1 cellular context compared by ENCODE assay signal in the genomic region with DNA sequence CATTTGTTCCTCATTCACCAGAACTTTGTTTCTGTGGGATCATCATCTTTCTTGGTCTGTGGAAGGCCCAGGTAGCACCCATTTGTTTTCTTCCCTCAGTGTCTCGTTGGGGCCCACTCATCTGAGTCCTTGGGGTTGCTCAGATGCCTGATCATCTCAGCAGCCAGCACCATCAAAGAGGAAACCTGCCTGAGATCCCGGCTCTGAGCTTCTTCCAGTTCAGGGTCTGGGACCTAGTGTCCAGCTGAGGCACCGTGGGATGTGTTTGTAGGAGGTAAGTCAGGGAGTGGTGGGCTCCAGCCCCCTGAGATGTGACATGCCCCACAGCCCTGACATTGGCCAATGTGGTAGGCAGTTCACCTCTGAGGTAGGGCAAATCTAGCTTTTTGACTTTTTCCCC.
TF ChIP-seq lines count a peak whose summit lies in the region.

No MANE protein-coding gene starts in this region.

TF ChIP-seq in SK-N-SH, 30 proteins besides CTCF, POLR2A, EP300 and RAD21 (continued from another document):
- TF ChIP-seq, protein P1, sequence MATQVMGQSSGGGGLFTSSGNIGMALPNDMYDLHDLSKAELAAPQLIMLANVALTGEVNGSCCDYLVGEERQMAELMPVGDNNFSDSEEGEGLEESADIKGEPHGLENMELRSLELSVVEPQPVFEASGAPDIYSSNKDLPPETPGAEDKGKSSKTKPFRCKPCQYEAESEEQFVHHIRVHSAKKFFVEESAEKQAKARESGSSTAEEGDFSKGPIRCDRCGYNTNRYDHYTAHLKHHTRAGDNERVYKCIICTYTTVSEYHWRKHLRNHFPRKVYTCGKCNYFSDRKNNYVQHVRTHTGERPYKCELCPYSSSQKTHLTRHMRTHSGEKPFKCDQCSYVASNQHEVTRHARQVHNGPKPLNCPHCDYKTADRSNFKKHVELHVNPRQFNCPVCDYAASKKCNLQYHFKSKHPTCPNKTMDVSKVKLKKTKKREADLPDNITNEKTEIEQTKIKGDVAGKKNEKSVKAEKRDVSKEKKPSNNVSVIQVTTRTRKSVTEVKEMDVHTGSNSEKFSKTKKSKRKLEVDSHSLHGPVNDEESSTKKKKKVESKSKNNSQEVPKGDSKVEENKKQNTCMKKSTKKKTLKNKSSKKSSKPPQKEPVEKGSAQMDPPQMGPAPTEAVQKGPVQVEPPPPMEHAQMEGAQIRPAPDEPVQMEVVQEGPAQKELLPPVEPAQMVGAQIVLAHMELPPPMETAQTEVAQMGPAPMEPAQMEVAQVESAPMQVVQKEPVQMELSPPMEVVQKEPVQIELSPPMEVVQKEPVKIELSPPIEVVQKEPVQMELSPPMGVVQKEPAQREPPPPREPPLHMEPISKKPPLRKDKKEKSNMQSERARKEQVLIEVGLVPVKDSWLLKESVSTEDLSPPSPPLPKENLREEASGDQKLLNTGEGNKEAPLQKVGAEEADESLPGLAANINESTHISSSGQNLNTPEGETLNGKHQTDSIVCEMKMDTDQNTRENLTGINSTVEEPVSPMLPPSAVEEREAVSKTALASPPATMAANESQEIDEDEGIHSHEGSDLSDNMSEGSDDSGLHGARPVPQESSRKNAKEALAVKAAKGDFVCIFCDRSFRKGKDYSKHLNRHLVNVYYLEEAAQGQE (IDR thresholded peaks at IDR 0.05; ENCODE audit: low read depth, low read length) = no peak
- TF ChIP-seq TEAD4 (IDR thresholded peaks at IDR 0.05; ENCODE audit: borderline replicate concordance, insufficient read depth) (no peak), FOXM1 (IDR thresholded peaks at IDR 0.05; ENCODE audit: low read depth) (no peak), JUND (IDR thresholded peaks at IDR 0.05) (no peak), SIN3A (IDR thresholded peaks at IDR 0.05; ENCODE audit: borderline replicate concordance, low read depth, low read length) (no peak), FOXJ3 (CRISPR knock-in tag; IDR thresholded peaks at IDR 0.05) (no peak), TCF12 (IDR thresholded peaks at IDR 0.05) (no peak), NFIC (IDR thresholded peaks at IDR 0.05; ENCODE audit: borderline replicate concordance) (no peak), CHD2 (IDR thresholded peaks at IDR 0.05; ENCODE audit: low read length, partially characterized antibody) (no peak), MXI1 (IDR thresholded peaks at IDR 0.05; ENCODE audit: low read depth, low read length) (no peak)
- TF ChIP-seq, protein P2, sequence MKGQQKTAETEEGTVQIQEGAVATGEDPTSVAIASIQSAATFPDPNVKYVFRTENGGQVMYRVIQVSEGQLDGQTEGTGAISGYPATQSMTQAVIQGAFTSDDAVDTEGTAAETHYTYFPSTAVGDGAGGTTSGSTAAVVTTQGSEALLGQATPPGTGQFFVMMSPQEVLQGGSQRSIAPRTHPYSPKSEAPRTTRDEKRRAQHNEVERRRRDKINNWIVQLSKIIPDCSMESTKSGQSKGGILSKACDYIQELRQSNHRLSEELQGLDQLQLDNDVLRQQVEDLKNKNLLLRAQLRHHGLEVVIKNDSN (IDR thresholded peaks at IDR 0.05; ENCODE audit: borderline replicate concordance, low read depth) = no peak
- TF ChIP-seq, protein P3, sequence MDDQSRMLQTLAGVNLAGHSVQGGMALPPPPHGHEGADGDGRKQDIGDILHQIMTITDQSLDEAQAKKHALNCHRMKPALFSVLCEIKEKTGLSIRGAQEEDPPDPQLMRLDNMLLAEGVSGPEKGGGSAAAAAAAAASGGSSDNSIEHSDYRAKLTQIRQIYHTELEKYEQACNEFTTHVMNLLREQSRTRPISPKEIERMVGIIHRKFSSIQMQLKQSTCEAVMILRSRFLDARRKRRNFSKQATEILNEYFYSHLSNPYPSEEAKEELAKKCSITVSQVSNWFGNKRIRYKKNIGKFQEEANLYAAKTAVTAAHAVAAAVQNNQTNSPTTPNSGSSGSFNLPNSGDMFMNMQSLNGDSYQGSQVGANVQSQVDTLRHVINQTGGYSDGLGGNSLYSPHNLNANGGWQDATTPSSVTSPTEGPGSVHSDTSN (IDR thresholded peaks at IDR 0.05) = no peak
- TF ChIP-seq, protein P4, sequence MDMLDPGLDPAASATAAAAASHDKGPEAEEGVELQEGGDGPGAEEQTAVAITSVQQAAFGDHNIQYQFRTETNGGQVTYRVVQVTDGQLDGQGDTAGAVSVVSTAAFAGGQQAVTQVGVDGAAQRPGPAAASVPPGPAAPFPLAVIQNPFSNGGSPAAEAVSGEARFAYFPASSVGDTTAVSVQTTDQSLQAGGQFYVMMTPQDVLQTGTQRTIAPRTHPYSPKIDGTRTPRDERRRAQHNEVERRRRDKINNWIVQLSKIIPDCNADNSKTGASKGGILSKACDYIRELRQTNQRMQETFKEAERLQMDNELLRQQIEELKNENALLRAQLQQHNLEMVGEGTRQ (IDR thresholded peaks at IDR 0.05; ENCODE audit: borderline replicate concordance, low read depth, low read length) = no peak
